ENCODE assay signal across 11 cellular contexts in the genomic region with DNA sequence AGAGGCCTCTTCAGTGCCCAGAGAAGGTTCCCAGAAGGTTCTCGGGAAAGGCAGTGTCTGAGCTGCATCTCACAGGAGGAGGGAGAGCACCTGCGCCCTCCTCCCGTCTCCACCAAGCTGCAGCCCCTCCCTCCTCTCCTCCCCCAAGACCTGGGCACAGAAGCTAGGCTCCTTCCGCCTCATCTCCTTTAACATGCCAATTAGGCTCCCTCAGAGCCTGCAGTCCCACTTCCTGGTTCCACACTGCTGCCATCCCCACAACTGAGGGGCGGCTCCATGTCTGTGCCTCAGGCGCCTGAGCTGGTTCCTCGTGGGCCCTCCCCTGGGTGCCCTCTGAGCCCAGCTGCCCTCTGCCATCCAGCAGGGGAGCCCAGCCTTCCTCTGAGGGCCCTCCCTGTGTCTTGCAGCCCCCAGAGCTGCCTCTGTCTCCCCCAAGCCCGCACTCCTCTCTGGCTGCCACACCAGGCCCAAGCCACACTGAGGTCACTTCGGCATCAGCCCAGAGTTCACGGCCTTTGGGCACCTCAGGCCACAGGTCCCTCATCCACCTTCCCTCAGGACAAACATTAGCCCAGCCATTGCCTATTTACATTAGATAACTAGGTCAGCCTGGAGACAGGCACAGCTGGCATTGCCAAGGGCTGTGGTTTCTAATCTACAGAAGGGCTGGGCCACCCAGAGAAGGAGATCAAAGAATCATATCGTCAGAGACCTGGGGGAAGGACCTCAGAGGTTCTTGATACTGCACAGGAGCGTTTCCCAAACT. TPM values are rescaled to one million over a fixed set of nuclear protein-coding genes. Genes with fewer than 3 reads are reported as not detected.
DNase-seq lines count a peak whose midpoint lies in the region; ATAC-seq and TF ChIP-seq lines count a peak whose summit lies in the region.
"Had no signal": no experiment of that assay in that cellular context is flagged by ENCODE, and none has a peak within 500 bp of the region (broad histone marks: within the 10 kb centered on the region; RNA-seq: fewer than 3 reads in every experiment).

No MANE protein-coding gene starts in this region.

- H3K4me1 Mint-ChIP-seq in immature natural killer cell, result no peaks in the 10 kb centered on the region
- H3K4me1 Mint-ChIP-seq: activated CD8-positive, alpha-beta memory T cell treated with anti-CD3 and anti-CD28 coated beads, Interleukin-2, amount 10 ng/mL, durations not matched to agents 7 days and 5 days had no signal

- no peaks in the 10 kb centered on the region for H3K36me3 Mint-ChIP-seq in immature natural killer cell
- H3K36me3 Mint-ChIP-seq: activated CD8-positive, alpha-beta memory T cell treated with anti-CD3 and anti-CD28 coated beads, Interleukin-2, amount 10 ng/mL, durations not matched to agents 7 days and 5 days had no signal

- no peaks in the 10 kb centered on the region for H3K27me3 ChIP-seq in parathyroid adenoma (ENCODE audit: control insufficient read depth, insufficient read depth, low read length)

- peaks cover 13% of the 10 kb centered on the region for H3K79me2 ChIP-seq in parathyroid adenoma

- no peaks in the 10 kb centered on the region for H3K9me3 ChIP-seq in parathyroid adenoma (ENCODE audit: control insufficient read depth, low read length)

- H3K4me3 Mint-ChIP-seq in immature natural killer cell, result no peak overlapping the region
- H3K4me3 Mint-ChIP-seq: activated CD8-positive, alpha-beta memory T cell treated with anti-CD3 and anti-CD28 coated beads, Interleukin-2, amount 10 ng/mL, durations not matched to agents 7 days and 5 days had no signal

- H3K27ac Mint-ChIP-seq in immature natural killer cell, result no peak overlapping the region
- H3K27ac Mint-ChIP-seq: activated CD8-positive, alpha-beta memory T cell treated with anti-CD3 and anti-CD28 coated beads, Interleukin-2, amount 10 ng/mL, durations not matched to agents 7 days and 5 days had no signal

- H3K27ac ChIP-seq in parathyroid adenoma, result peak overlapping the region; percentile 95

- H3K27me3 Mint-ChIP-seq in immature natural killer cell (ENCODE audit: low read depth in 3 of 3), result peaks cover 0 to 5% (median 4%) of the 10 kb centered on the region in 3 donors

- DNase-seq in DMS53 treated with DMSO at 0.1 percent for 48 hours (lab: John Stamatoyannopoulos, UW; ENCODE audit: unreplicated experiment), result peak; percentile 20
- peak; percentile 23 for DNase-seq in NCI-H2227 treated with DMSO at 0.1 percent for 48 hours (lab: John Stamatoyannopoulos, UW)
- peak; percentile 35 for DNase-seq in fibroblast of the aortic adventitia (ENCODE audit: low read depth)
- no peak for DNase-seq in immature natural killer cell
- DNase-seq in LoVo (ENCODE audit: low spot score), result no peak
- DNase-seq in NCI-H748 treated with DMSO at 0.1 percent for 48 hours (lab: John Stamatoyannopoulos, UW), result no peak
- DNase-seq: activated CD8-positive, alpha-beta memory T cell treated with anti-CD3 and anti-CD28 coated beads, Interleukin-2, amount 10 ng/mL, durations not matched to agents 7 days and 5 days; MM.1S had no signal

- no peak overlapping the region for H2AFZ ChIP-seq in parathyroid adenoma

- no peaks in the 10 kb centered on the region for H3K36me3 ChIP-seq in parathyroid adenoma (ENCODE audit: control insufficient read depth, insufficient read depth, low read length)

- no peak for ATAC-seq in HG03095 (IDR thresholded peaks at IDR 0.05; ENCODE audit: unreplicated experiment)
- ATAC-seq: activated CD8-positive, alpha-beta memory T cell treated with anti-CD3 and anti-CD28 coated beads, Interleukin-2, amount 10 ng/mL, durations not matched to agents 7 days and 5 days had no signal

- H3K4me3 ChIP-seq in fibroblast of the aortic adventitia (ENCODE audit: low read depth, low read length) (no peak overlapping the region), parathyroid adenoma (ENCODE audit: low read depth, low read length) (no peak overlapping the region)

- H3K9me3 Mint-ChIP-seq in immature natural killer cell, result no peaks in the 10 kb centered on the region

- H3K4me2 ChIP-seq in parathyroid adenoma (ENCODE audit: low read length), result peak overlapping the region; percentile 43

- H3K4me1 ChIP-seq in parathyroid adenoma, result peaks cover 77% of the 10 kb centered on the region

- TF ChIP-seq CTCF in fibroblast of the aortic adventitia (IDR thresholded peaks at IDR 0.05; ENCODE audit: insufficient read depth, low read length) (no peak), parathyroid adenoma (IDR thresholded peaks at IDR 0.05) (no peak)

- no peak overlapping the region for H3K9ac ChIP-seq in parathyroid adenoma

RNA-seq across cellular contexts. Expression of gene KCNK3, which starts 28.9 kb away (rescaled TPM):
- 2.3 TPM in 1 of 2 replicates, not detected in the other for total RNA-seq in fibroblast of the aortic adventitia (ENCODE audit: low replicate concordance)
- polyA plus RNA-seq in immature natural killer cell, result not detected
- total RNA-seq: activated CD8-positive, alpha-beta memory T cell treated with anti-CD3 and anti-CD28 coated beads, Interleukin-2, amount 10 ng/mL, durations not matched to agents 7 days and 5 days; SK-MEL-5 had no signal

RNA-seq across cellular contexts. Expression of gene SLC35F6, which starts 42.6 kb away (rescaled TPM):
- 16.7 and 80.8 TPM in 2 replicates for total RNA-seq in fibroblast of the aortic adventitia (ENCODE audit: low replicate concordance)
- polyA plus RNA-seq in immature natural killer cell, result 10 to 100 TPM in 1 of 3 donors, 1 to 10 TPM in 2; 6.6 to 13.7 (median 7.3) TPM

Comparison
In these comparisons a context has a peak if more than half of its experiments do, and no peak if none do; other contexts are left out.
1. DNase-seq: peak in DMS53 treated with DMSO at 0.1 percent for 48 hours (single experiment), NCI-H2227 treated with DMSO at 0.1 percent for 48 hours (single experiment) and fibroblast of the aortic adventitia (single experiment); none in immature natural killer cell (0 of 3), LoVo (single experiment) and NCI-H748 treated with DMSO at 0.1 percent for 48 hours (single experiment).